In genomic region chr2:131470963-131471362, GRCh38 we compare ENCODE assay signal across 5 cellular contexts. TPM values are rescaled to one million over a fixed set of nuclear protein-coding genes. Genes with fewer than 3 reads are reported as not detected.
"Had no signal": no experiment of that assay in that cellular context is flagged by ENCODE, and none has a peak within 500 bp of the region (broad histone marks: within the 10 kb centered on the region; RNA-seq: fewer than 3 reads in every experiment).

No MANE protein-coding gene starts in this region.

RNA-seq across cellular contexts. Expression of gene TUBA3D, which starts 5.0 kb away (rescaled TPM):
- total RNA-seq: M059J, PC-9, RPMI7951, SJSA1 had no signal
- polyA plus RNA-seq: SK-N-SH had no signal
